ENCODE assay signal across 16 cellular contexts in the genomic region with DNA sequence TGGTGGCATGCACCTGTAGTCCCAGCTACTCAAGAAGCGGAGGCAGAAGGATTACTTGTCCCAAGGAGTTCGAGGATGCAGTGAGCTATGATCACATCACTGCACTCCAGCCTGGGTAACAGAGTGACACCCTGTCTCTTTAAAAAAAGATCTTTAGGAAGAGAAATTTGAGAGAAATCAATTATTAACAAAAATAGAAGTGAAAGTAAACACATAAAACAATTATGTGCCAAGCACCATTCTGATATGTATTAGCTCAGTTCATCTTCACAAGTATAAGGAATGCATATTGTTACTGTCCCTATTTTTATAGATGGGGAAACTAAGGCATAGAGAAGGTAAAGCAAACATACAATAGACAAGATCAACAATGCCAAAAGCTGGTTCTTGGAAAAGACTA. TPM values are rescaled to one million over a fixed set of nuclear protein-coding genes. Genes with fewer than 3 reads are reported as not detected.
"Had no signal": no experiment of that assay in that cellular context is flagged by ENCODE, and none has a peak within 500 bp of the region (broad histone marks: within the 10 kb centered on the region; RNA-seq: fewer than 3 reads in every experiment).

No MANE protein-coding gene starts in this region.

- H3K4me2 ChIP-seq: smooth muscle cell had no signal

- ATAC-seq: activated CD8-positive, alpha-beta T cell treated with anti-CD3 and anti-CD28 coated beads for 36 hours; activated T-cell treated with anti-CD3 and anti-CD28 coated beads, Interleukin-2, amount 50 U/mL, for 4 hours; left colon; naive thymus-derived CD4-positive, alpha-beta T cell; WTC11 had no signal

- H3K27ac ChIP-seq: coronary artery had no signal

- DNase-seq: activated CD4-positive, alpha-beta T cell treated with anti-CD3 and anti-CD28 coated beads for 4 hours; activated CD8-positive, alpha-beta T cell treated with anti-CD3 and anti-CD28 coated beads for 36 hours; activated effector memory CD4-positive, alpha-beta T cell treated with Interleukin-2 at 50 U/mL for 16 hours; activated T-cell treated with anti-CD3 and anti-CD28 coated beads, Interleukin-2, amount 50 U/mL, for 4 hours; amniotic stem cell; central memory CD4-positive, alpha-beta T cell; mucosa of descending colon; naive thymus-derived CD4-positive, alpha-beta T cell; stimulated activated CD4-positive, alpha-beta T cell treated with anti-CD3 and anti-CD28 coated beads, Interleukin-4, amount 100 ng/mL, for 4 hours; stimulated activated CD8-positive, alpha-beta memory T cell treated with anti-CD3 and anti-CD28 coated beads, Interleukin-4, amount 100 ng/mL, for 48 hours; stimulated activated naive CD4-positive, alpha-beta T cell treated with Interleukin-2 at 50 U/mL for 16 hours; T-helper 2 cell had no signal

- H3K4me3 ChIP-seq: coronary artery, mucosa of descending colon, smooth muscle cell had no signal

RNA-seq across cellular contexts. Expression of a gene that starts 48.1 kb away (rescaled TPM):
- total RNA-seq: left colon had no signal
- polyA plus RNA-seq: naive thymus-derived CD4-positive, alpha-beta T cell had no signal
